ENCODE assay signal across 23 cellular contexts in genomic region chr3:31184257-31185003, GRCh38.
DNase-seq lines count a peak whose midpoint lies in the region; ATAC-seq and TF ChIP-seq lines count a peak whose summit lies in the region.
"Had no signal": no experiment of that assay in that cellular context is flagged by ENCODE, and none has a peak within 500 bp of the region (broad histone marks: within the 10 kb centered on the region; RNA-seq: fewer than 3 reads in every experiment).

No MANE protein-coding gene starts in this region.

- peak overlapping the region; percentile 51 to 62 for H3K27ac ChIP-seq in tibial artery
- H3K27ac ChIP-seq: 22Rv1 had no signal

- TF ChIP-seq CTCF in mucosa of descending colon (IDR thresholded peaks at IDR 0.05): no peak
- TF ChIP-seq CTCF in tibial artery (IDR thresholded peaks at IDR 0.05): no peak

- no peak overlapping the region for H3K4me3 ChIP-seq in mucosa of descending colon
- no peak overlapping the region for H3K4me3 ChIP-seq in tibial artery

- peak; percentile 43 for ATAC-seq in mucosa of descending colon
- ATAC-seq in HG03457 (IDR thresholded peaks at IDR 0.05; ENCODE audit: unreplicated experiment): no peak
- ATAC-seq in HG02763 (IDR thresholded peaks at IDR 0.05; ENCODE audit: unreplicated experiment): no peak
- ATAC-seq: PC-3 had no signal

- H3K9me3 ChIP-seq in mucosa of descending colon (no peaks in the 10 kb centered on the region), tibial artery (no peaks in the 10 kb centered on the region)
- H3K9me3 ChIP-seq: BE2C, SK-N-SH had no signal

- intact Hi-C loops in mucosa of descending colon (cut with DNase I, micrococcal nuclease): no loop called here
- intact Hi-C loops in tibial artery (cut with DNase I; ENCODE audit: low total_unique reads): no loop called here

- H3K4me1 ChIP-seq in mucosa of descending colon (ENCODE audit: low read depth): peaks cover 31% of the 10 kb centered on the region
- peaks cover 0 to 51% (median 24%) of the 10 kb centered on the region in 4 donors for H3K4me1 ChIP-seq in tibial artery
- H3K4me1 ChIP-seq: BE2C had no signal

- H3K36me3 ChIP-seq in mucosa of descending colon (ENCODE audit: low read depth) (no peaks in the 10 kb centered on the region), tibial artery (no peaks in the 10 kb centered on the region)
- H3K36me3 ChIP-seq: BE2C had no signal

- peak; percentile 23 for DNase-seq in NCI-H748 (lab: John Stamatoyannopoulos, UW; ENCODE audit: unreplicated experiment)
- no peak for DNase-seq in NCI-H748 treated with DMSO at 0.1 percent for 48 hours (lab: John Stamatoyannopoulos, UW)
- peak; percentile 51 for DNase-seq in astrocyte of the hippocampus (ENCODE audit: low read depth, low spot score)
- no peak for DNase-seq in mucosa of descending colon
- DNase-seq in tibial artery: no peak
- DNase-seq in LoVo (ENCODE audit: low spot score): no peak
- DNase-seq: BE2C; CD8-positive, alpha-beta memory T cell; DMS 273 treated with DMSO at 0.1 percent for 48 hours; DMS79; GF-D8; IMR-90; KG1; MM.1S; NCI-H2029; NCI-H226; NCI-H510A; NCI-H774; PC-3; SK-N-SH had no signal

- H3K27me3 ChIP-seq in tibial artery: no peaks in the 10 kb centered on the region
- H3K27me3 ChIP-seq: BE2C had no signal

Comparison
In these comparisons a context has a peak if more than half of its experiments do, and no peak if none do; other contexts are left out.
1. DNase-seq: peak in NCI-H748 (single experiment) and astrocyte of the hippocampus (single experiment); none in NCI-H748 treated with DMSO at 0.1 percent for 48 hours (single experiment), mucosa of descending colon (0 of 3), tibial artery (0 of 2) and LoVo (single experiment).